8 cellular contexts compared by ENCODE assay signal in the genomic region with DNA sequence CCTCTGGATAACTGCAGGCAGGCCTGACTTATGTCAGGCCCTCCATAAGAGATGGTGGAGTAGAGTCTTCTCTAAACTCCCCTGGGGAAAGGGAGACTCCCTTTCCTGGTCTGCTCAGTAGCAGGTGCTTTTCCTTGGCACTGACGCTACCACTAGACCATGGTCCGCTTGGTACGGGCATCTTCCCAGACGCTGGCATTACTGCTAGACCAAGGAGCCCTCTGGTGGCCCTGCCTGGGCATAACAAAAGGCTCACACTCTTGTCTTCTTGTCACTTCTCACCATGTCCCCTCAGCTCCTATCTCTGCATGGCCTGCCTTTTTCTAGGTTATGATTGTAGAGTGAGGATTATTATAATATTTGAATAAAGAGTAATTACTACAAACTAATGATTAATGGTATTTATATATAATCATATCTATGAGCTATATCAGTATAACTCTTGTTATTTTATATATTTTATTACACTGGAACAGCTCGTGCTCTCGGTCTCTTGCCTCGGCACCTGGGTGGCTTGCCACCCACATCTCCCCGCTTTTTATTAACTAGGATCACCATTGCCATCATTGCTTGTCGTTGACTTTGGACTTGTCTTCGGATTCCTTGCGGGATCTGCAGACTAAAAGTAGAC. TPM values are rescaled to one million over a fixed set of nuclear protein-coding genes. Genes with fewer than 3 reads are reported as not detected.
DNase-seq lines count a peak whose midpoint lies in the region; ATAC-seq lines count a peak whose summit lies in the region.

No MANE protein-coding gene starts in this region.

- peaks cover 25% of the 10 kb centered on the region for H3K4me1 Mint-ChIP-seq in activated CD4-positive, alpha-beta T cell treated with anti-CD3 and anti-CD28 coated beads, Interleukin-2, amount 10 ng/mL, durations not matched to agents 24 days and 14 days

- no peak overlapping the region for H3K27ac Mint-ChIP-seq in activated CD4-positive, alpha-beta T cell treated with anti-CD3 and anti-CD28 coated beads, Interleukin-2, amount 10 ng/mL, durations not matched to agents 24 days and 14 days

- intact Hi-C loops in activated CD4-positive, alpha-beta T cell treated with anti-CD3 and anti-CD28 coated beads, Interleukin-2, amount 10 ng/mL, durations not matched to agents 24 days and 14 days (cut with micrococcal nuclease) = no loop called here

- no peak for ATAC-seq in HG02588 (IDR thresholded peaks at IDR 0.05; ENCODE audit: unreplicated experiment)

- peak; percentile 10 for DNase-seq in NK-92 treated with Interleukin-12 subunit alpha and Interleukin-12 subunit beta, amount 100 ng/mL, for 24 hours (lab: John Stamatoyannopoulos, UW)
- DNase-seq in NK-92 (lab: John Stamatoyannopoulos, UW; ENCODE audit: unreplicated experiment) = no peak
- peak; percentile 28 for DNase-seq in NCI-H226
- DNase-seq in activated CD4-positive, alpha-beta T cell treated with anti-CD3 and anti-CD28 coated beads, Interleukin-2, amount 10 ng/mL, durations not matched to agents 24 days and 14 days = peak; percentile 89
- DNase-seq in ecto neural progenitor cell (ENCODE audit: low spot score) = peak; percentile 77
- DNase-seq in middle frontal gyrus (ENCODE audit: extremely low spot score, low spot score) = peak; percentile 39
- peak; percentile 25 for DNase-seq in stromal cell of bone marrow (ENCODE audit: low read depth)

- H3K9me3 Mint-ChIP-seq in activated CD4-positive, alpha-beta T cell treated with anti-CD3 and anti-CD28 coated beads, Interleukin-2, amount 10 ng/mL, durations not matched to agents 24 days and 14 days = no peaks in the 10 kb centered on the region

- peaks cover 1% of the 10 kb centered on the region for H3K36me3 Mint-ChIP-seq in activated CD4-positive, alpha-beta T cell treated with anti-CD3 and anti-CD28 coated beads, Interleukin-2, amount 10 ng/mL, durations not matched to agents 24 days and 14 days (ENCODE audit: low read depth)

- no peaks in the 10 kb centered on the region for H3K27me3 Mint-ChIP-seq in activated CD4-positive, alpha-beta T cell treated with anti-CD3 and anti-CD28 coated beads, Interleukin-2, amount 10 ng/mL, durations not matched to agents 24 days and 14 days

- H3K4me3 Mint-ChIP-seq in activated CD4-positive, alpha-beta T cell treated with anti-CD3 and anti-CD28 coated beads, Interleukin-2, amount 10 ng/mL, durations not matched to agents 24 days and 14 days = no peak overlapping the region

RNA-seq across cellular contexts. Expression of a gene that starts 59.8 kb away (rescaled TPM):
- total RNA-seq in activated CD4-positive, alpha-beta T cell treated with anti-CD3 and anti-CD28 coated beads, Interleukin-2, amount 10 ng/mL, durations not matched to agents 24 days and 14 days = 3.3 and 3.5 TPM in 2 replicates
